ENCODE assay signal across 1 cellular context in genomic region chr15:101255615-101256350, GRCh38.
TF ChIP-seq lines count a peak whose summit lies in the region.

No MANE protein-coding gene starts in this region.

TF ChIP-seq in K562, 482 proteins besides CTCF, POLR2A, EP300 and RAD21 (continued from another document and continues in another):
- TF ChIP-seq HDAC2 (IDR thresholded peaks at IDR 0.05): peak; percentile 93
- no peak for TF ChIP-seq ETS1 (conservative IDR thresholded peaks at IDR 0.05; ENCODE audit: control insufficient read depth, low read depth, low read length)
- peak; percentile 88 to 94 for TF ChIP-seq TRIM24 (IDR thresholded peaks at IDR 0.05)
- TF ChIP-seq IRF2 (CRISPR knock-in tag; IDR thresholded peaks at IDR 0.05): no peak
- TF ChIP-seq GABPA (tag; conservative IDR thresholded peaks at IDR 0.05; ENCODE audit: low read depth): no peak
- no peak for TF ChIP-seq U2AF1 (optimal IDR thresholded peaks at IDR 0.05; ENCODE audit: low read depth, low read length)
- peak; percentile 85 for TF ChIP-seq RNF2 (IDR thresholded peaks at IDR 0.05)
- TF ChIP-seq ZBTB9 (CRISPR knock-in tag; IDR thresholded peaks at IDR 0.05): no peak
- TF ChIP-seq, protein P1, sequence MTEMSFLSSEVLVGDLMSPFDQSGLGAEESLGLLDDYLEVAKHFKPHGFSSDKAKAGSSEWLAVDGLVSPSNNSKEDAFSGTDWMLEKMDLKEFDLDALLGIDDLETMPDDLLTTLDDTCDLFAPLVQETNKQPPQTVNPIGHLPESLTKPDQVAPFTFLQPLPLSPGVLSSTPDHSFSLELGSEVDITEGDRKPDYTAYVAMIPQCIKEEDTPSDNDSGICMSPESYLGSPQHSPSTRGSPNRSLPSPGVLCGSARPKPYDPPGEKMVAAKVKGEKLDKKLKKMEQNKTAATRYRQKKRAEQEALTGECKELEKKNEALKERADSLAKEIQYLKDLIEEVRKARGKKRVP (CRISPR knock-in tag; IDR thresholded peaks at IDR 0.05): no peak
- TF ChIP-seq ZNF316 (IDR thresholded peaks at IDR 0.05): peak; percentile 94
- no peak for TF ChIP-seq ZNF785 (CRISPR knock-in tag; IDR thresholded peaks at IDR 0.05)
- no peak for TF ChIP-seq RFX5 (IDR thresholded peaks at IDR 0.05; ENCODE audit: low read depth, low read length)
- no peak for TF ChIP-seq NCOA6 (IDR thresholded peaks at IDR 0.05)
- TF ChIP-seq CBFA2T3 (IDR thresholded peaks at IDR 0.05): peak; percentile 97
- no peak for TF ChIP-seq BRF1 (IDR thresholded peaks at IDR 0.05; ENCODE audit: borderline replicate concordance, extremely low read depth, insufficient read length)
- TF ChIP-seq TSHZ1 (CRISPR knock-in tag; IDR thresholded peaks at IDR 0.05): no peak
- TF ChIP-seq HDAC8 (tag; IDR thresholded peaks at IDR 0.05): no peak
- TF ChIP-seq, protein P2, sequence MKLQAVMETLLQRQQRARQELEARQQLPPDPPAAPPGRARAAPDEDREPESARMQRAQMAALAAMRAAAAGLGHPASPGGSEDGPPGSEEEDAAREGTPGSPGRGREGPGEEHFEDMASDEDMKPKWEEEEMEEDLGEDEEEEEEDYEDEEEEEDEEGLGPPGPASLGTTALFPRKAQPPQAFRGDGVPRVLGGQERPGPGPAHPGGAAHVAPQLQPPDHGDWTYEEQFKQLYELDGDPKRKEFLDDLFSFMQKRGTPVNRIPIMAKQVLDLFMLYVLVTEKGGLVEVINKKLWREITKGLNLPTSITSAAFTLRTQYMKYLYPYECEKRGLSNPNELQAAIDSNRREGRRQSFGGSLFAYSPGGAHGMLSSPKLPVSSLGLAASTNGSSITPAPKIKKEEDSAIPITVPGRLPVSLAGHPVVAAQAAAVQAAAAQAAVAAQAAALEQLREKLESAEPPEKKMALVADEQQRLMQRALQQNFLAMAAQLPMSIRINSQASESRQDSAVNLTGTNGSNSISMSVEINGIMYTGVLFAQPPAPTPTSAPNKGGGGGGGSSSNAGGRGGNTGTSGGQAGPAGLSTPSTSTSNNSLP (IDR thresholded peaks at IDR 0.05; ENCODE audit: borderline replicate concordance, low read depth, low read length): no peak
- TF ChIP-seq, protein P3, sequence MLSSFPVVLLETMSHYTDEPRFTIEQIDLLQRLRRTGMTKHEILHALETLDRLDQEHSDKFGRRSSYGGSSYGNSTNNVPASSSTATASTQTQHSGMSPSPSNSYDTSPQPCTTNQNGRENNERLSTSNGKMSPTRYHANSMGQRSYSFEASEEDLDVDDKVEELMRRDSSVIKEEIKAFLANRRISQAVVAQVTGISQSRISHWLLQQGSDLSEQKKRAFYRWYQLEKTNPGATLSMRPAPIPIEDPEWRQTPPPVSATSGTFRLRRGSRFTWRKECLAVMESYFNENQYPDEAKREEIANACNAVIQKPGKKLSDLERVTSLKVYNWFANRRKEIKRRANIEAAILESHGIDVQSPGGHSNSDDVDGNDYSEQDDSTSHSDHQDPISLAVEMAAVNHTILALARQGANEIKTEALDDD (IDR thresholded peaks at IDR 0.05): peak; percentile 44; the same call in 1 of the 2 replicates
- TF ChIP-seq NR0B1 (IDR thresholded peaks at IDR 0.05; ENCODE audit: partially characterized antibody): no peak
- TF ChIP-seq ZKSCAN3 (CRISPR knock-in tag; IDR thresholded peaks at IDR 0.05): no peak
- TF ChIP-seq ARHGAP35 (IDR thresholded peaks at IDR 0.05; ENCODE audit: partially characterized antibody): no peak
- TF ChIP-seq ZNF175 (CRISPR knock-in tag; IDR thresholded peaks at IDR 0.05; ENCODE audit: low read depth): 0 out of 2 replicates have a peak, but pooled peaks have one; percentile 39
- TF ChIP-seq CBX1 (IDR thresholded peaks at IDR 0.05; ENCODE audit: low read depth): no peak
- TF ChIP-seq, protein P4, sequence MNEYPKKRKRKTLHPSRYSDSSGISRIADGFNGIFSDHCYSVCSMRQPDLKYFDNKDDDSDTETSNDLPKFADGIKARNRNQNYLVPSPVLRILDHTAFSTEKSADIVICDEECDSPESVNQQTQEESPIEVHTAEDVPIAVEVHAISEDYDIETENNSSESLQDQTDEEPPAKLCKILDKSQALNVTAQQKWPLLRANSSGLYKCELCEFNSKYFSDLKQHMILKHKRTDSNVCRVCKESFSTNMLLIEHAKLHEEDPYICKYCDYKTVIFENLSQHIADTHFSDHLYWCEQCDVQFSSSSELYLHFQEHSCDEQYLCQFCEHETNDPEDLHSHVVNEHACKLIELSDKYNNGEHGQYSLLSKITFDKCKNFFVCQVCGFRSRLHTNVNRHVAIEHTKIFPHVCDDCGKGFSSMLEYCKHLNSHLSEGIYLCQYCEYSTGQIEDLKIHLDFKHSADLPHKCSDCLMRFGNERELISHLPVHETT (CRISPR knock-in tag; conservative IDR thresholded peaks at IDR 0.05 in 1 of 2, IDR thresholded peaks at IDR 0.05 in 1 of 2): 0 out of 4 replicates have a peak, but pooled peaks of 1 of the 2 experiments have one; percentile 31
- no peak for TF ChIP-seq ZNF354B (CRISPR knock-in tag; IDR thresholded peaks at IDR 0.05)
- TF ChIP-seq, protein P5, sequence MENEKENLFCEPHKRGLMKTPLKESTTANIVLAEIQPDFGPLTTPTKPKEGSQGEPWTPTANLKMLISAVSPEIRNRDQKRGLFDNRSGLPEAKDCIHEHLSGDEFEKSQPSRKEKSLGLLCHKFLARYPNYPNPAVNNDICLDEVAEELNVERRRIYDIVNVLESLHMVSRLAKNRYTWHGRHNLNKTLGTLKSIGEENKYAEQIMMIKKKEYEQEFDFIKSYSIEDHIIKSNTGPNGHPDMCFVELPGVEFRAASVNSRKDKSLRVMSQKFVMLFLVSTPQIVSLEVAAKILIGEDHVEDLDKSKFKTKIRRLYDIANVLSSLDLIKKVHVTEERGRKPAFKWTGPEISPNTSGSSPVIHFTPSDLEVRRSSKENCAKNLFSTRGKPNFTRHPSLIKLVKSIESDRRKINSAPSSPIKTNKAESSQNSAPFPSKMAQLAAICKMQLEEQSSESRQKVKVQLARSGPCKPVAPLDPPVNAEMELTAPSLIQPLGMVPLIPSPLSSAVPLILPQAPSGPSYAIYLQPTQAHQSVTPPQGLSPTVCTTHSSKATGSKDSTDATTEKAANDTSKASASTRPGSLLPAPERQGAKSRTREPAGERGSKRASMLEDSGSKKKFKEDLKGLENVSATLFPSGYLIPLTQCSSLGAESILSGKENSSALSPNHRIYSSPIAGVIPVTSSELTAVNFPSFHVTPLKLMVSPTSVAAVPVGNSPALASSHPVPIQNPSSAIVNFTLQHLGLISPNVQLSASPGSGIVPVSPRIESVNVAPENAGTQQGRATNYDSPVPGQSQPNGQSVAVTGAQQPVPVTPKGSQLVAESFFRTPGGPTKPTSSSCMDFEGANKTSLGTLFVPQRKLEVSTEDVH (IDR thresholded peaks at IDR 0.05; ENCODE audit: low read depth, partially characterized antibody): peak; percentile 66
- no peak for TF ChIP-seq HSF4 (CRISPR knock-in tag; IDR thresholded peaks at IDR 0.05; ENCODE audit: borderline replicate concordance)
- peak; percentile 97 for TF ChIP-seq GATAD2A (IDR thresholded peaks at IDR 0.05)
- TF ChIP-seq RBFOX2 (IDR thresholded peaks at IDR 0.05; ENCODE audit: low read depth, low read length): no peak
- TF ChIP-seq ARID1B (IDR thresholded peaks at IDR 0.05): peak; percentile 99
- no peak for TF ChIP-seq PHB (CRISPR knock-in tag; IDR thresholded peaks at IDR 0.05)
- TF ChIP-seq RBM17 (IDR thresholded peaks at IDR 0.05; ENCODE audit: borderline replicate concordance, low read depth, low read length): no peak
- TF ChIP-seq, protein P6, sequence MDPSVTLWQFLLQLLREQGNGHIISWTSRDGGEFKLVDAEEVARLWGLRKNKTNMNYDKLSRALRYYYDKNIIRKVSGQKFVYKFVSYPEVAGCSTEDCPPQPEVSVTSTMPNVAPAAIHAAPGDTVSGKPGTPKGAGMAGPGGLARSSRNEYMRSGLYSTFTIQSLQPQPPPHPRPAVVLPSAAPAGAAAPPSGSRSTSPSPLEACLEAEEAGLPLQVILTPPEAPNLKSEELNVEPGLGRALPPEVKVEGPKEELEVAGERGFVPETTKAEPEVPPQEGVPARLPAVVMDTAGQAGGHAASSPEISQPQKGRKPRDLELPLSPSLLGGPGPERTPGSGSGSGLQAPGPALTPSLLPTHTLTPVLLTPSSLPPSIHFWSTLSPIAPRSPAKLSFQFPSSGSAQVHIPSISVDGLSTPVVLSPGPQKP (CRISPR knock-in tag; IDR thresholded peaks at IDR 0.05): no peak
- peak in 1 of 2 experiments; percentile 68; a peak in 2 of 4 replicates for TF ChIP-seq FOXA3 (CRISPR knock-in tag; conservative IDR thresholded peaks at IDR 0.05 in 1 of 2, IDR thresholded peaks at IDR 0.05 in 1 of 2)
- peak; percentile 86 for TF ChIP-seq BACH1 (tag; IDR thresholded peaks at IDR 0.05)
- TF ChIP-seq TCF7L2 (IDR thresholded peaks at IDR 0.05; ENCODE audit: low read depth, low read length): no peak
- TF ChIP-seq, protein P7, sequence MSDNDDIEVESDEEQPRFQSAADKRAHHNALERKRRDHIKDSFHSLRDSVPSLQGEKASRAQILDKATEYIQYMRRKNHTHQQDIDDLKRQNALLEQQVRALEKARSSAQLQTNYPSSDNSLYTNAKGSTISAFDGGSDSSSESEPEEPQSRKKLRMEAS (CRISPR knock-in tag; IDR thresholded peaks at IDR 0.05): 0 out of 2 replicates have a peak, but pooled peaks have one; percentile 17
- peak; percentile 95 for TF ChIP-seq BHLHE40 (IDR thresholded peaks at IDR 0.05; ENCODE audit: low read length)
- TF ChIP-seq, protein P8, sequence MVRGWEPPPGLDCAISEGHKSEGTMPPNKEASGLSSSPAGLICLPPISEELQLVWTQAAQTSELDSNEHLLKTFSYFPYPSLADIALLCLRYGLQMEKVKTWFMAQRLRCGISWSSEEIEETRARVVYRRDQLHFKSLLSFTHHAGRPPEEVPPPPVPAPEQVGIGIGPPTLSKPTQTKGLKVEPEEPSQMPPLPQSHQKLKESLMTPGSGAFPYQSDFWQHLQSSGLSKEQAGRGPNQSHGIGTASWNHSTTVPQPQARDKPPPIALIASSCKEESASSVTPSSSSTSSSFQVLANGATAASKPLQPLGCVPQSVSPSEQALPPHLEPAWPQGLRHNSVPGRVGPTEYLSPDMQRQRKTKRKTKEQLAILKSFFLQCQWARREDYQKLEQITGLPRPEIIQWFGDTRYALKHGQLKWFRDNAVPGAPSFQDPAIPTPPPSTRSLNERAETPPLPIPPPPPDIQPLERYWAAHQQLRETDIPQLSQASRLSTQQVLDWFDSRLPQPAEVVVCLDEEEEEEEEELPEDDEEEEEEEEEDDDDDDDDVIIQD (CRISPR knock-in tag; IDR thresholded peaks at IDR 0.05): no peak
- TF ChIP-seq MCM7 (IDR thresholded peaks at IDR 0.05): no peak
